Comparison of ENCODE assay signal across 19 cellular contexts in genomic region chr3:40996382-40996781, GRCh38.
DNase-seq lines count a peak whose midpoint lies in the region; ATAC-seq and TF ChIP-seq lines count a peak whose summit lies in the region.
"Had no signal": no experiment of that assay in that cellular context is flagged by ENCODE, and none has a peak within 500 bp of the region (broad histone marks: within the 10 kb centered on the region; RNA-seq: fewer than 3 reads in every experiment).

No MANE protein-coding gene starts in this region.

- WGBS in H9 (ENCODE audit: extremely low coverage, insufficient read length, low lambda C conversion rate) = no CpG with 5 or more reads among the region's 5 CpGs

- H3K23me2 ChIP-seq in H9 (ENCODE audit: insufficient read length, low read depth, low read length, poor library complexity, severe bottlenecking) = peaks cover 2% of the 10 kb centered on the region

- no peak overlapping the region for H2AFZ ChIP-seq in H9 (ENCODE audit: low read length)

- no peak overlapping the region for H2BK5ac ChIP-seq in H9 (ENCODE audit: insufficient read length, low read length)

- no peaks in the 10 kb centered on the region for H3K9me3 ChIP-seq in H9 (ENCODE audit: control insufficient read depth, low read depth, low read length)
- H3K9me3 ChIP-seq in gastrocnemius medialis = no peaks in the 10 kb centered on the region

- no peak overlapping the region for H4K91ac ChIP-seq in H9 (ENCODE audit: insufficient read length, low read depth, low read length)

- H3K4me3 Mint-ChIP-seq in H9 = no peak overlapping the region
- H3K4me3 Mint-ChIP-seq in activated CD4-positive, alpha-beta T cell treated with anti-CD3 and anti-CD28 coated beads for 36 hours = no peak overlapping the region
- H3K4me3 Mint-ChIP-seq: B cell; naive thymus-derived CD4-positive, alpha-beta T cell; stimulated activated naive CD8-positive, alpha-beta T cell treated with anti-CD3 and anti-CD28 coated beads, Interleukin-15, Interleukin-2, amounts not matched to agents 100 ng/mL and 50 ng/mL, for 24 hours; type B pancreatic cell had no signal

- H3K4ac ChIP-seq in H9 (ENCODE audit: low read depth, low read length) = no peak overlapping the region

- H3K23ac ChIP-seq in H9 (ENCODE audit: insufficient read length, low read depth, low read length) = no peak overlapping the region

- intact Hi-C loops in activated CD4-positive, alpha-beta T cell treated with anti-CD3 and anti-CD28 coated beads for 36 hours (cut with DNase I, micrococcal nuclease) = no loop called here
- intact Hi-C loops in gastrocnemius medialis (cut with DNase I; ENCODE audit: low total_unique reads) = no loop called here

- in situ Hi-C loops in gastrocnemius medialis (cut with MboI; ENCODE audit: low sequenced_read_pairs in 4 of 4) = no loop called here

- H3K27me3 ChIP-seq in H9 (ENCODE audit: insufficient read depth, low read length) (no peaks in the 10 kb centered on the region), gastrocnemius medialis (no peaks in the 10 kb centered on the region)

- no peak overlapping the region for H3T11ph ChIP-seq in H9 (ENCODE audit: low read length)

- H2BK15ac ChIP-seq in H9 (ENCODE audit: low read depth, low read length) = no peak overlapping the region

- no peak overlapping the region for H2BK20ac ChIP-seq in H9 (ENCODE audit: low read depth, low read length, poor library complexity, severe bottlenecking)

- peaks cover 45 to 57% of the 10 kb centered on the region in 2 experiments for H3K4me1 Mint-ChIP-seq in H9
- peaks cover 2% of the 10 kb centered on the region for H3K4me1 Mint-ChIP-seq in activated CD4-positive, alpha-beta T cell treated with anti-CD3 and anti-CD28 coated beads for 36 hours
- H3K4me1 Mint-ChIP-seq: B cell had no signal

- POLR2A ChIA-PET in activated CD4-positive, alpha-beta T cell treated with anti-CD3 and anti-CD28 coated beads for 36 hours (lab: Charles Lee) = no interaction called here

- ATAC-seq in activated CD4-positive, alpha-beta T cell treated with anti-CD3 and anti-CD28 coated beads for 36 hours = no peak
- ATAC-seq in GM21381 (IDR thresholded peaks at IDR 0.05; ENCODE audit: unreplicated experiment) (no peak), gastrocnemius medialis (no peak)
- ATAC-seq: foreskin keratinocyte; naive thymus-derived CD4-positive, alpha-beta T cell had no signal

- H3K4me3 ChIP-seq in gastrocnemius medialis = no peak overlapping the region
- H3K4me3 ChIP-seq: K562 had no signal

- CTCF ChIA-PET in activated CD4-positive, alpha-beta T cell treated with anti-CD3 and anti-CD28 coated beads for 36 hours (lab: Charles Lee) = no interaction called here

- H3K4me2 ChIP-seq in H9 (ENCODE audit: insufficient read depth, insufficient read length, low read length) = no peak overlapping the region

- H2BK120ac ChIP-seq in H9 (ENCODE audit: low read depth, low read length, poor library complexity, severe bottlenecking) = no peak overlapping the region

- H3K4me1 ChIP-seq in H9 (ENCODE audit: insufficient read depth, low read length) = peaks cover 12% of the 10 kb centered on the region
- peaks cover 0 to 9% of the 10 kb centered on the region in 2 donors for H3K4me1 ChIP-seq in gastrocnemius medialis
- H3K4me1 ChIP-seq: foreskin keratinocyte had no signal

- no peaks in the 10 kb centered on the region for H4K20me1 ChIP-seq in H9 (ENCODE audit: control insufficient read depth, insufficient read depth, insufficient read length)

- H3K36me3 ChIP-seq in gastrocnemius medialis = no peaks in the 10 kb centered on the region

- H3K9ac ChIP-seq in H9 (ENCODE audit: extremely low read depth, insufficient read length, low read length) = no peak overlapping the region

- no peak overlapping the region for H3K18ac ChIP-seq in H9 (ENCODE audit: insufficient read length, low read depth, low read length)

- no peak overlapping the region for H3K56ac ChIP-seq in H9 (ENCODE audit: insufficient read length, low read depth, low read length)

- no peak overlapping the region for H3K14ac ChIP-seq in H9 (ENCODE audit: insufficient read depth, low read length)

- H4K5ac ChIP-seq in H9 (ENCODE audit: insufficient read length, low read depth, low read length) = no peak overlapping the region

- DNase-seq in H9 (peak; percentile 76), cerebellar cortex (ENCODE audit: low spot score) (peak; percentile 30), iPS-NIHi11 (ENCODE audit: low spot score) (peak; percentile 42), renal cortical epithelial cell (ENCODE audit: low read depth) (peak; percentile 57), gastrocnemius medialis (no peak)
- DNase-seq in activated CD4-positive, alpha-beta T cell treated with anti-CD3 and anti-CD28 coated beads for 36 hours = no peak
- DNase-seq: activated CD4-positive, alpha-beta T cell treated with anti-CD3 and anti-CD28 coated beads for 48 hours; activated CD8-positive, alpha-beta memory T cell treated with anti-CD3 and anti-CD28 coated beads, Interleukin-2, amount 50 U/mL, for 4 hours; foreskin keratinocyte; MV-4-11; naive thymus-derived CD4-positive, alpha-beta T cell; NCI-H1930; NCI-H510A treated with DMSO at 0.1 percent for 48 hours had no signal

- H3K79me1 ChIP-seq in H9 (ENCODE audit: insufficient read depth, low read depth, low read length, poor library complexity, severe bottlenecking) = no peaks in the 10 kb centered on the region

- no peak overlapping the region for H2AK5ac ChIP-seq in H9 (ENCODE audit: insufficient read length, low read length)

- H3K9me3 Mint-ChIP-seq in H9 = no peaks in the 10 kb centered on the region; a peak in 1 of 5 replicates
- H3K9me3 Mint-ChIP-seq in activated CD4-positive, alpha-beta T cell treated with anti-CD3 and anti-CD28 coated beads for 36 hours (ENCODE audit: low read depth) = no peaks in the 10 kb centered on the region
- H3K9me3 Mint-ChIP-seq: naive thymus-derived CD4-positive, alpha-beta T cell; stimulated activated naive CD8-positive, alpha-beta T cell treated with anti-CD3 and anti-CD28 coated beads, Interleukin-15, Interleukin-2, amounts not matched to agents 100 ng/mL and 50 ng/mL, for 24 hours; type B pancreatic cell had no signal

- peak overlapping the region in 2 of 3 experiments; percentile 16 to 92; a peak in 3 of 7 replicates for H3K27ac Mint-ChIP-seq in H9
- H3K27ac Mint-ChIP-seq in activated CD4-positive, alpha-beta T cell treated with anti-CD3 and anti-CD28 coated beads for 36 hours = no peak overlapping the region
- H3K27ac Mint-ChIP-seq: B cell; naive thymus-derived CD4-positive, alpha-beta T cell; stimulated activated naive CD8-positive, alpha-beta T cell treated with anti-CD3 and anti-CD28 coated beads, Interleukin-15, Interleukin-2, amounts not matched to agents 100 ng/mL and 50 ng/mL, for 24 hours; type B pancreatic cell had no signal

- no peak for TF ChIP-seq CTCF in H9 (conservative IDR thresholded peaks at IDR 0.05)
- TF ChIP-seq CTCF in gastrocnemius medialis (IDR thresholded peaks at IDR 0.05 in 4 of 5, conservative IDR thresholded peaks at IDR 0.05 in 1 of 5) = no peak

- H3K27ac ChIP-seq in H9 (ENCODE audit: insufficient read length, low read depth, low read length) = no peak overlapping the region
- H3K27ac ChIP-seq in gastrocnemius medialis = no peak overlapping the region
- H3K27ac ChIP-seq: epithelial cell of prostate, foreskin keratinocyte had no signal

- TF ChIP-seq POLR2A in gastrocnemius medialis (IDR thresholded peaks at IDR 0.05) = no peak

- H3K36me3 Mint-ChIP-seq in H9 (ENCODE audit: insufficient read depth in 1 of 3, low read depth in 3 of 3) = no peaks in the 10 kb centered on the region; a peak in 1 of 7 replicates
- no peaks in the 10 kb centered on the region for H3K36me3 Mint-ChIP-seq in activated CD4-positive, alpha-beta T cell treated with anti-CD3 and anti-CD28 coated beads for 36 hours (ENCODE audit: low read depth)
- H3K36me3 Mint-ChIP-seq: naive thymus-derived CD4-positive, alpha-beta T cell; type B pancreatic cell had no signal

- no peak overlapping the region for H4K8ac ChIP-seq in H9 (replicated peaks; ENCODE audit: insufficient read length, low read depth, low read length)

- no peak overlapping the region for H2BK12ac ChIP-seq in H9 (ENCODE audit: insufficient read length, low read depth, low read length)

- 0 out of 2 replicates have a peak, but pooled peaks cover 1% of the 10 kb centered on the region for H3K27me3 Mint-ChIP-seq in H9 (ENCODE audit: low read depth)
- peaks cover 2% of the 10 kb centered on the region for H3K27me3 Mint-ChIP-seq in activated CD4-positive, alpha-beta T cell treated with anti-CD3 and anti-CD28 coated beads for 36 hours
- H3K27me3 Mint-ChIP-seq: type B pancreatic cell had no signal

- H3K79me2 ChIP-seq in H9 (ENCODE audit: insufficient read depth, low read length) = no peaks in the 10 kb centered on the region; the same call in 1 of the 2 replicates

Comparison
In these comparisons a context has a peak if more than half of its experiments do, and no peak if none do; other contexts are left out.
1. DNase-seq: peak in H9 (single experiment), cerebellar cortex (single experiment), iPS-NIHi11 (single experiment) and renal cortical epithelial cell (single experiment); none in activated CD4-positive, alpha-beta T cell treated with anti-CD3 and anti-CD28 coated beads for 36 hours (single experiment) and gastrocnemius medialis (0 of 2).